22 cellular contexts compared by ENCODE assay signal in genomic region chr13:35389535-35389934, GRCh38.
DNase-seq lines count a peak whose midpoint lies in the region; ATAC-seq, FAIRE-seq and TF ChIP-seq lines count a peak whose summit lies in the region.
"Had no signal": no experiment of that assay in that cellular context is flagged by ENCODE, and none has a peak within 500 bp of the region (broad histone marks: within the 10 kb centered on the region; RNA-seq: fewer than 3 reads in every experiment).

No MANE protein-coding gene starts in this region.

- H3K27ac ChIP-seq in SK-N-SH (ENCODE audit: low read depth in 2 of 2, low read length in 1 of 2) (peak overlapping the region; percentile 36 to 97), hepatocyte (no peak overlapping the region), pancreas (no peak overlapping the region)
- H3K27ac ChIP-seq: BLaER1 treated with 17β-estradiol and CSF1 and Interleukin-3, amounts not matched to agents 10 nM and 100 nM had no signal

- H3K9me3 ChIP-seq in SK-N-SH (no peaks in the 10 kb centered on the region), hepatocyte (ENCODE audit: low read depth) (no peaks in the 10 kb centered on the region), pancreas (no peaks in the 10 kb centered on the region)
- H3K9me3 ChIP-seq: BLaER1 treated with 17β-estradiol and CSF1 and Interleukin-3, amounts not matched to agents 10 nM and 100 nM had no signal

- no peak for ATAC-seq in pancreas
- ATAC-seq in left lobe of liver, result no peak
- ATAC-seq: Panc1 had no signal

- CTCF ChIA-PET in SK-N-SH (lab: Yijun Ruan, JAX), result interaction anchor here (1.0 kb wide), 1 partner anchor 10 kb away, joined by 3 read pairs; no protein-coding TSS in a partner anchor

- H3K79me2 ChIP-seq in SK-N-SH (ENCODE audit: insufficient read depth) (no peaks in the 10 kb centered on the region), hepatocyte (no peaks in the 10 kb centered on the region)

- H3K4me2 ChIP-seq in SK-N-SH, result peak overlapping the region; percentile 68; the same call in 1 of the 2 replicates
- H3K4me2 ChIP-seq in hepatocyte, result peak overlapping the region; percentile 52
- H3K4me2 ChIP-seq: BLaER1 treated with 17β-estradiol and CSF1 and Interleukin-3, amounts not matched to agents 10 nM and 100 nM had no signal

- POLR2A ChIA-PET in SK-N-SH (lab: Yijun Ruan, JAX), result interaction anchor here (1.1 to 1.7 kb wide), 4 partner anchors 82 to 325 kb away, joined by 3 to 6 read pairs (median 4); partner anchors contain the start of gene MAB21L1

- H3K36me3 ChIP-seq in SK-N-SH (replicated peaks in 1 of 2; ENCODE audit: control insufficient read depth in 1 of 2, insufficient read depth in 2 of 2, low read length in 1 of 2) (no peaks in the 10 kb centered on the region), hepatocyte (replicated peaks; ENCODE audit: insufficient read depth, low read depth) (no peaks in the 10 kb centered on the region), pancreas (no peaks in the 10 kb centered on the region)
- H3K36me3 ChIP-seq: BLaER1 treated with 17β-estradiol and CSF1 and Interleukin-3, amounts not matched to agents 10 nM and 100 nM had no signal

- H3K4me1 ChIP-seq in SK-N-SH (ENCODE audit: control insufficient read depth in 1 of 2, insufficient read depth in 2 of 2, low read depth in 1 of 2, low read length in 1 of 2) (peaks cover 0 to 26% of the 10 kb centered on the region in 2 experiments), hepatocyte (ENCODE audit: insufficient read depth) (peaks cover 6% of the 10 kb centered on the region), pancreas (no peaks in the 10 kb centered on the region)
- H3K4me1 ChIP-seq: BLaER1 treated with 17β-estradiol and CSF1 and Interleukin-3, amounts not matched to agents 10 nM and 100 nM had no signal

- DNase-seq in NCI-H146 (lab: John Stamatoyannopoulos, UW), result peak; percentile 27
- peak; percentile 8 for DNase-seq in SK-N-SH
- DNase-seq in hepatocyte (ENCODE audit: low spot score), result no peak
- DNase-seq in pancreas, result no peak
- DNase-seq in left lobe of liver (ENCODE audit: low spot score), result no peak
- no peak for DNase-seq in hypothalamus (lab: John Stamatoyannopoulos, UW)
- no peak for DNase-seq in hippocampal formation (lab: John Stamatoyannopoulos, UW)
- DNase-seq: CD4-positive, alpha-beta T cell; COR-L47; HCEC 1CT; KG1; NCI-H1048; NCI-H187; NCI-H2081 treated with DMSO at 0.1 percent for 48 hours; NCI-H446 treated with DMSO at 0.1 percent for 48 hours; NCI-H526 treated with DMSO at 0.1 percent for 48 hours; SHP77 treated with DMSO at 0.1 percent for 48 hours had no signal

- H3K27me3 ChIP-seq in SK-N-SH (ENCODE audit: insufficient read depth) (no peaks in the 10 kb centered on the region), hepatocyte (no peaks in the 10 kb centered on the region), pancreas (no peaks in the 10 kb centered on the region)
- H3K27me3 ChIP-seq: BLaER1 treated with 17β-estradiol and CSF1 and Interleukin-3, amounts not matched to agents 10 nM and 100 nM had no signal

- H2AFZ ChIP-seq in SK-N-SH (ENCODE audit: low read depth) (peak overlapping the region; percentile 77; the same call in 1 of the 2 replicates), hepatocyte (no peak overlapping the region)

- H3K9me2 ChIP-seq in SK-N-SH (no peaks in the 10 kb centered on the region), hepatocyte (replicated peaks; ENCODE audit: insufficient read depth) (no peaks in the 10 kb centered on the region)

- intact Hi-C loops in pancreas (cut with DNase I), result no loop called here

- FAIRE-seq in pancreas (lab: Jason Lieb, UNC), result peak; percentile 17
- FAIRE-seq: A204.1, GM18507, H1 had no signal

- TF ChIP-seq EP300 in SK-N-SH (IDR thresholded peaks at IDR 0.05; ENCODE audit: borderline replicate concordance in 1 of 2, low read depth in 1 of 2, low read length in 1 of 2), result peak in 1 of 2 experiments; percentile 90; a peak in 2 of 4 replicates

- no peaks in the 10 kb centered on the region for H3F3A ChIP-seq in SK-N-SH (replicated peaks; ENCODE audit: insufficient read depth)

- no peak overlapping the region for H3K9ac ChIP-seq in SK-N-SH
- H3K9ac ChIP-seq: BLaER1 treated with 17β-estradiol and CSF1 and Interleukin-3, amounts not matched to agents 10 nM and 100 nM had no signal

- TF ChIP-seq RAD21 in SK-N-SH (IDR thresholded peaks at IDR 0.05; ENCODE audit: low read length), result peak; percentile 26; the same call in 1 of the 2 replicates

- no peaks in the 10 kb centered on the region for H4K20me1 ChIP-seq in SK-N-SH (ENCODE audit: insufficient read depth)
- H4K20me1 ChIP-seq in hepatocyte (ENCODE audit: insufficient read depth, poor library complexity, severe bottlenecking), result no peaks in the 10 kb centered on the region
- H4K20me1 ChIP-seq: BLaER1 treated with 17β-estradiol and CSF1 and Interleukin-3, amounts not matched to agents 10 nM and 100 nM had no signal

- TF ChIP-seq CTCF in SK-N-SH (IDR thresholded peaks at IDR 0.05) (no peak), hepatocyte (IDR thresholded peaks at IDR 0.05; ENCODE audit: poor library complexity) (no peak), pancreas (IDR thresholded peaks at IDR 0.05) (no peak)

- no peak overlapping the region for H3K4me3 ChIP-seq in SK-N-SH (ENCODE audit: low read depth in 2 of 2, low read length in 1 of 2)
- no peak overlapping the region for H3K4me3 ChIP-seq in hepatocyte
- H3K4me3 ChIP-seq in pancreas, result no peak overlapping the region
- H3K4me3 ChIP-seq: BLaER1 treated with 17β-estradiol and CSF1 and Interleukin-3, amounts not matched to agents 10 nM and 100 nM had no signal

TF ChIP-seq in SK-N-SH, 30 proteins besides CTCF, POLR2A, EP300 and RAD21 (continues in another document):
- TF ChIP-seq MEF2A (IDR thresholded peaks at IDR 0.05; ENCODE audit: borderline replicate concordance, low read depth), result no peak
- peak; percentile 44; the same call in 1 of the 2 replicates for TF ChIP-seq TCF12 (IDR thresholded peaks at IDR 0.05)
- no peak for TF ChIP-seq EZH2phosphoT487 (IDR thresholded peaks at IDR 0.05; ENCODE audit: borderline replicate concordance, low read depth)
- no peak; the same call in 1 of the 2 replicates for TF ChIP-seq POLR2AphosphoS5 (IDR thresholded peaks at IDR 0.05; ENCODE audit: low read depth, low read length)
- TF ChIP-seq FOXJ3 (CRISPR knock-in tag; IDR thresholded peaks at IDR 0.05), result peak; percentile 58; the same call in 1 of the 2 replicates
- peak; percentile 84 for TF ChIP-seq GATA2 (CRISPR knock-in tag; IDR thresholded peaks at IDR 0.05)
- TF ChIP-seq SMC3 (IDR thresholded peaks at IDR 0.05; ENCODE audit: low read depth, low read length), result no peak
- no peak for TF ChIP-seq TAF1 (IDR thresholded peaks at IDR 0.05; ENCODE audit: borderline replicate concordance, low read depth, low read length)
- TF ChIP-seq CHD2 (IDR thresholded peaks at IDR 0.05; ENCODE audit: low read length, partially characterized antibody), result peak; percentile 64
- no peak for TF ChIP-seq USF2 (IDR thresholded peaks at IDR 0.05; ENCODE audit: borderline replicate concordance, low read depth, low read length)
- no peak for TF ChIP-seq FOXM1 (IDR thresholded peaks at IDR 0.05; ENCODE audit: low read depth)
- no peak for TF ChIP-seq YY1 (IDR thresholded peaks at IDR 0.05; ENCODE audit: low read depth)
- TF ChIP-seq NRF1 (IDR thresholded peaks at IDR 0.05; ENCODE audit: low read depth, low read length), result no peak
- TF ChIP-seq PBX3 (IDR thresholded peaks at IDR 0.05), result no peak
- TF ChIP-seq MXI1 (IDR thresholded peaks at IDR 0.05; ENCODE audit: low read depth, low read length), result no peak
- TF ChIP-seq RFX5 (IDR thresholded peaks at IDR 0.05; ENCODE audit: low read length), result no peak
- peak; percentile 86; the same call in 1 of the 2 replicates for TF ChIP-seq RCOR1 (IDR thresholded peaks at IDR 0.05; ENCODE audit: low read length)

Comparison
In these comparisons a context has a peak if more than half of its experiments do, and no peak if none do; other contexts are left out.
1. DNase-seq: peak in NCI-H146 (single experiment) and SK-N-SH (single experiment); none in hepatocyte (single experiment), pancreas (0 of 6), left lobe of liver (single experiment), hypothalamus (0 of 51) and hippocampal formation (0 of 2).
2. H3K27ac ChIP-seq: peak in SK-N-SH (2 of 2); none in hepatocyte (single experiment) and pancreas (0 of 4).